In genomic region chr5:2626572-2626971, GRCh38 we compare ENCODE assay signal across 7 cellular contexts.
"Had no signal": no experiment of that assay in that cellular context is flagged by ENCODE, and none has a peak within 500 bp of the region (broad histone marks: within the 10 kb centered on the region; RNA-seq: fewer than 3 reads in every experiment).

No MANE protein-coding gene starts in this region.

- H3K4me2 ChIP-seq: KMS-11 had no signal

- H3K9ac ChIP-seq: KMS-11 had no signal

- ATAC-seq: HepG2, K562 had no signal

- H3K27ac ChIP-seq: HL-60, KMS-11 had no signal

- DNase-seq: IMR-90, KBM-7, KG1 had no signal

- H3K4me3 ChIP-seq: K562 had no signal
